29 cellular contexts compared by ENCODE assay signal in the genomic region with DNA sequence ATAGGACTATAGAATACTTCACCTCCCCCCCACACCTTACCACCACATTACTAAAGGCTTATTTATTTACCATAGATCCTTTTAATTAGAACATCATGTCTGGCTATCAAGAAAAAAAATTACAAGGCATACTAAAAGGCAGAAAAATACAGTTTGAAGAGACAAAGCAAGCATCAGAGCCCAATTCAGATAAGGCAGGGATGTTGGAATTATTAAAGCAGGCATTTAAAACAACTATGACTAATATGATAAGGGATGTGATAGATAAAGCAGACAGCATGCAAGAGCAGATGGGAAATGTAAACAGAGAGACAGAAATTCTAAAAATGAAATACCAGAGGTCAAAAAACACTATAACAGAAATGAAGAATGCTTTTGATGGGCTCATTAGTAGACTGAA. TPM values are rescaled to one million over a fixed set of nuclear protein-coding genes. Genes with fewer than 3 reads are reported as not detected.
"Had no signal": no experiment of that assay in that cellular context is flagged by ENCODE, and none has a peak within 500 bp of the region (broad histone marks: within the 10 kb centered on the region; RNA-seq: fewer than 3 reads in every experiment).

No MANE protein-coding gene starts in this region.

- H3K27ac ChIP-seq: colonic mucosa, esophagus squamous epithelium, heart left ventricle, right atrium auricular region, sigmoid colon, suprapubic skin, tibial artery, upper lobe of left lung, uterus had no signal

- H3K36me3 ChIP-seq: colonic mucosa, esophagus squamous epithelium, heart left ventricle, right atrium auricular region, sigmoid colon, suprapubic skin, tibial artery, upper lobe of left lung, uterus had no signal

- H3K27me3 ChIP-seq: colonic mucosa, esophagus squamous epithelium, heart left ventricle, right atrium auricular region, sigmoid colon, suprapubic skin, tibial artery, upper lobe of left lung, uterus had no signal

- DNase-seq: colonic mucosa; dermis blood vessel endothelial cell; esophagus squamous epithelium; heart left ventricle; hypothalamus; islet precursor cell; mammary epithelial cell; mucosa of descending colon; naive thymus-derived CD8-positive, alpha-beta T cell; posterior cingulate gyrus; sigmoid colon; small intestine; stimulated activated CD4-positive, alpha-beta T cell treated with anti-CD3 and anti-CD28 coated beads, Interleukin-4, amount 100 ng/mL, for 1 hour; stimulated activated CD8-positive, alpha-beta memory T cell treated with anti-CD3 and anti-CD28 coated beads, Interleukin-4, amount 100 ng/mL, for 48 hours; stimulated activated naive CD8-positive, alpha-beta T cell treated with anti-CD3 and anti-CD28 coated beads, Interleukin-15, Interleukin-2, amounts not matched to agents 100 U/mL and 50 U/mL, for 24 hours; tibial artery; upper lobe of left lung; uterus had no signal

- H3K4me1 ChIP-seq: colonic mucosa, esophagus squamous epithelium, heart left ventricle, right atrium auricular region, suprapubic skin, tibial artery, upper lobe of left lung, uterus had no signal

- H3K4me3 ChIP-seq: colonic mucosa, esophagus squamous epithelium, heart left ventricle, mucosa of descending colon, right atrium auricular region, sigmoid colon, suprapubic skin, tibial artery, upper lobe of left lung, uterus had no signal

- ATAC-seq: heart left ventricle; left lobe of liver; mucosa of descending colon; stimulated activated effector memory CD8-positive, alpha-beta T cell treated with anti-CD3 and anti-CD28 coated beads, Interleukin-12 subunit alpha, Interleukin-12 subunit beta, amount 100 ng/mL, for 72 hours; stimulated activated naive CD8-positive, alpha-beta T cell treated with anti-CD3 and anti-CD28 coated beads, Interleukin-15, Interleukin-2, amounts not matched to agents 100 U/mL and 50 U/mL, for 24 hours had no signal

- H3K9me3 ChIP-seq: colonic mucosa, esophagus squamous epithelium, suprapubic skin, upper lobe of left lung, uterus had no signal

- FAIRE-seq: frontal cortex, small intestine had no signal

RNA-seq across cellular contexts. Expression of gene SMIM21, which starts 55.4 kb away (rescaled TPM):
- total RNA-seq: colonic mucosa; dermis blood vessel endothelial cell; epithelial cell of proximal tubule; esophagus squamous epithelium; frontal cortex; glomerular endothelial cell; heart left ventricle; left lobe of liver; lower leg skin; mammary epithelial cell; mucosa of descending colon; naive thymus-derived CD8-positive, alpha-beta T cell; neural crest cell; osteocyte; pulmonary artery endothelial cell; right atrium auricular region; sigmoid colon; suprapubic skin; upper lobe of left lung; uterus had no signal
- polyA plus RNA-seq: heart left ventricle; mammary epithelial cell; naive thymus-derived CD8-positive, alpha-beta T cell; small intestine had no signal
